1 cellular context compared by ENCODE assay signal in genomic region chr9:127494304-127494702, GRCh38.
TF ChIP-seq lines count a peak whose summit lies in the region.

No MANE protein-coding gene starts in this region.

TF ChIP-seq in IMR-90, 13 proteins besides CTCF, POLR2A, EP300 and RAD21:
- TF ChIP-seq, protein P1, sequence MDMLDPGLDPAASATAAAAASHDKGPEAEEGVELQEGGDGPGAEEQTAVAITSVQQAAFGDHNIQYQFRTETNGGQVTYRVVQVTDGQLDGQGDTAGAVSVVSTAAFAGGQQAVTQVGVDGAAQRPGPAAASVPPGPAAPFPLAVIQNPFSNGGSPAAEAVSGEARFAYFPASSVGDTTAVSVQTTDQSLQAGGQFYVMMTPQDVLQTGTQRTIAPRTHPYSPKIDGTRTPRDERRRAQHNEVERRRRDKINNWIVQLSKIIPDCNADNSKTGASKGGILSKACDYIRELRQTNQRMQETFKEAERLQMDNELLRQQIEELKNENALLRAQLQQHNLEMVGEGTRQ (IDR thresholded peaks at IDR 0.05; ENCODE audit: low read depth, low read length) = no peak
- no peak for TF ChIP-seq CEBPB (IDR thresholded peaks at IDR 0.05; ENCODE audit: low read depth, low read length)
